In the genomic region with DNA sequence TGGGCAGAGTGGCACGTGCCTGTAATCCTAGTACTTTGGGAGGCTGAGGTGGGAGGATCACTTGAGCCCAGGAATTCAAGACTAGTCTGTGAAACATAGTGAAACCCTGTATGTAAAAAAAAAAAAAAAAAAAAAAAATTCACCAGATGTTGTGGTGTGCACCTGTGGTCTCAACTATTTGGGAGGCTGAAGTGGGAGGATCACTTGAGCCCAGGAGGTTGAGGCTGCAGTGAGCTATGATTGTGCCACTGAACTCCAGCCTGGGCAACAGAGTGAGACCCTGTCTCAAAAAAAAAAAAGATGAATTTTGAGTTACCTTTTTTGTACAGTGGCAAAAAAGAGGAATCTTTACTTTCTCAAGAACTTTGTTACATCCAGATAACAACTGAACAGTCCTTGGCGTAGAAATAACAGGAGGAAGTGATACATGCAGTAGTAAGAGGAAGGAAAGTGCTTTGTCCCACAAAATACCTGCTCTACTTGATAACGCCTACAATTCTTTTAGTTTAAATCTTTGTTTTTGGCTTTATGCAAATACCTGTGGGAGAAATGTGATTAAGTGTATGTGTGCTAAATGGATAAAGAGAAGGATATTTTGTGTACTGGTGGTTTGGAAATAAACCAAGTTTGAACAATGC, we compare ENCODE assay signal across 17 cellular contexts. TPM values are rescaled to one million over a fixed set of nuclear protein-coding genes. Genes with fewer than 3 reads are reported as not detected.
DNase-seq lines count a peak whose midpoint lies in the region; ATAC-seq, FAIRE-seq and TF ChIP-seq lines count a peak whose summit lies in the region.
"Had no signal": no experiment of that assay in that cellular context is flagged by ENCODE, and none has a peak within 500 bp of the region (broad histone marks: within the 10 kb centered on the region; RNA-seq: fewer than 3 reads in every experiment).

No MANE protein-coding gene starts in this region.

- 45% methylated on average over 3 of the region's 3 CpGs for WGBS in K562 (ENCODE audit: insufficient coverage, low coverage, missing lambda C conversion rate)
- WGBS in neuronal stem cell (ENCODE audit: extremely low coverage in 2 of 2, insufficient read length in 2 of 2, insufficient replicate concordance in 1 of 2), 2 donors = no CpG with 5 or more reads among the region's 3 CpGs

- H2AK5ac ChIP-seq in neuronal stem cell (ENCODE audit: low read depth, low read length) = no peak overlapping the region

- no peak overlapping the region for H3K23ac ChIP-seq in neuronal stem cell (ENCODE audit: low read depth, low read length, poor library complexity)

- H3K9ac ChIP-seq in OCI-LY3 (ENCODE audit: low read length) (no peak overlapping the region), K562 (ENCODE audit: insufficient read depth in 1 of 2, low read depth in 2 of 2, low read length in 2 of 2) (no peak overlapping the region), neuronal stem cell (ENCODE audit: low read depth, low read length, poor library complexity) (no peak overlapping the region)

- H3K4me2 ChIP-seq in OCI-LY3 (ENCODE audit: low read length) (peak overlapping the region; percentile 7; the same call in 1 of the 2 replicates), K562 (ENCODE audit: insufficient read depth, low read length) (no peak overlapping the region), neuronal stem cell (ENCODE audit: insufficient read depth, low read length, poor library complexity, severe bottlenecking) (no peak overlapping the region)

- H3K36me3 ChIP-seq in OCI-LY3 (replicated peaks; ENCODE audit: low read depth, low read length) (no peaks in the 10 kb centered on the region), K562 (ENCODE audit: control insufficient read depth, insufficient read depth, low read length) (no peaks in the 10 kb centered on the region), neuronal stem cell (replicated peaks in 1 of 2; ENCODE audit: control insufficient read depth in 2 of 2, insufficient read depth in 2 of 2, low read length in 2 of 2) (no peaks in the 10 kb centered on the region)

- intact Hi-C loops in K562 (cut with micrococcal nuclease) = no loop called here

- TF ChIP-seq POLR2A in K562 (conservative IDR thresholded peaks at IDR 0.05) = no peak

- BruUV-seq in K562 (replicated peaks; lab: Mats Ljungman, UMichigan) = no TSS peak

- no peak overlapping the region for H4K8ac ChIP-seq in neuronal stem cell (ENCODE audit: low read depth, low read length)

- no peak overlapping the region for H3K14ac ChIP-seq in neuronal stem cell (ENCODE audit: low read length)

- CTCF ChIA-PET in K562 (lab: Yijun Ruan, JAX; ENCODE audit: low intra/inter-chr PET ratio) = interaction anchor here (0.7 kb wide), 1 partner anchor 45 kb away, joined by 3 read pairs; no protein-coding TSS in a partner anchor

- H2BK12ac ChIP-seq in neuronal stem cell (ENCODE audit: low read length) = no peak overlapping the region

- in situ Hi-C loops in K562 (cut with MboI) = no loop called here

- H4K20me1 ChIP-seq in OCI-LY3 (ENCODE audit: insufficient read depth, low read length) (no peaks in the 10 kb centered on the region), K562 (replicated peaks; ENCODE audit: control insufficient read depth, insufficient read depth, low read length) (no peaks in the 10 kb centered on the region)

- H3K4me3 ChIP-seq in OCI-LY3 (ENCODE audit: low read length) (no peak overlapping the region), K562 (no peak overlapping the region), neuronal stem cell (ENCODE audit: low read length in 2 of 2) (no peak overlapping the region)

- no peak overlapping the region for H2AFZ ChIP-seq in OCI-LY3 (ENCODE audit: low read depth, low read length)
- H2AFZ ChIP-seq in K562 (ENCODE audit: low read depth, low read length) = peak overlapping the region; percentile 25; the same call in 1 of the 2 replicates
- H2AFZ ChIP-seq in neuronal stem cell (ENCODE audit: low read length) = no peak overlapping the region

- H2BK15ac ChIP-seq in neuronal stem cell (ENCODE audit: low read length) = no peak overlapping the region

- no peak for TF ChIP-seq EP300 in K562 (IDR thresholded peaks at IDR 0.05; ENCODE audit: low read length)

- POLR2A ChIA-PET in K562 (lab: Yijun Ruan, JAX) = interaction anchor here (1.2 to 1.4 kb wide), 2 partner anchors 10 to 18 kb away, joined by 4 to 5 read pairs; no protein-coding TSS in a partner anchor

- H3K27me3 ChIP-seq in OCI-LY3 (ENCODE audit: low read depth, low read length) (no peaks in the 10 kb centered on the region), K562 (ENCODE audit: control insufficient read depth in 2 of 2, insufficient read depth in 2 of 2, low read length in 2 of 2) (no peaks in the 10 kb centered on the region), neuronal stem cell (ENCODE audit: control insufficient read depth in 3 of 3, insufficient read depth in 3 of 3, low read depth in 1 of 3, low read length in 3 of 3) (no peaks in the 10 kb centered on the region)

- H3K4me1 ChIP-seq in OCI-LY3 (ENCODE audit: low read length) (peaks cover 31% of the 10 kb centered on the region), K562 (replicated peaks in 1 of 2; ENCODE audit: control insufficient read depth in 2 of 2, insufficient read depth in 2 of 2, low read length in 2 of 2) (peaks cover 4 to 14% of the 10 kb centered on the region in 2 experiments), neuronal stem cell (ENCODE audit: control insufficient read depth in 2 of 2, insufficient read depth in 1 of 2, low read depth in 1 of 2, low read length in 2 of 2) (peaks cover 4 to 11% of the 10 kb centered on the region in 2 donors)

- TF ChIP-seq RAD21 in K562 (CRISPR knock-in tag; conservative IDR thresholded peaks at IDR 0.05 in 1 of 2, IDR thresholded peaks at IDR 0.05 in 1 of 2) = no peak

- 0 out of 3 replicates have a peak, but pooled peaks have one; percentile 19 for ATAC-seq in K562
- ATAC-seq: T-cell had no signal

- DNase-seq in CD1c-positive myeloid dendritic cell (ENCODE audit: extremely low spot score) (peak; percentile 52), GM19239 (ENCODE audit: insufficient read length, low spot score) (no peak), K562 (ENCODE audit: extremely low read depth in 1 of 4, low spot score in 3 of 4) (no peak), GM19238 (ENCODE audit: insufficient read length, low spot score) (no peak), HTR-8/SVneo (ENCODE audit: insufficient read length, low spot score) (no peak), neuronal stem cell (ENCODE audit: low spot score) (no peak), AG20443 (ENCODE audit: low spot score) (no peak)
- DNase-seq: COR-L47, NCI-H446, T-cell had no signal

- H4K91ac ChIP-seq in neuronal stem cell (ENCODE audit: low read depth, low read length, poor library complexity) = no peak overlapping the region

- TF ChIP-seq CTCF in OCI-LY3 (IDR thresholded peaks at IDR 0.05; ENCODE audit: low read depth, low read length) = no peak
- TF ChIP-seq CTCF in K562 (IDR thresholded peaks at IDR 0.05 in 2 of 3, conservative IDR thresholded peaks at IDR 0.05 in 1 of 3; ENCODE audit: insufficient read depth in 2 of 3, low read depth in 1 of 3, low read length in 3 of 3) = no peak

- H3K27ac ChIP-seq in OCI-LY3 (ENCODE audit: low read length) (no peak overlapping the region), K562 (ENCODE audit: extremely low read depth, low read depth, low read length) (no peak overlapping the region), neuronal stem cell (replicated peaks; ENCODE audit: low read length) (no peak overlapping the region)
- H3K27ac ChIP-seq: C4-2B, RWPE1 had no signal

- no peaks in the 10 kb centered on the region for H3K9me1 ChIP-seq in K562 (ENCODE audit: control insufficient read depth, insufficient read depth, low read length)

- no peak overlapping the region for H3K18ac ChIP-seq in neuronal stem cell (ENCODE audit: low read length)

- no peak overlapping the region for H2BK120ac ChIP-seq in neuronal stem cell (ENCODE audit: low read depth, low read length)

- peak; percentile 83 for FAIRE-seq in GM19239 (lab: Jason Lieb, UNC)
- FAIRE-seq in K562 (lab: Jason Lieb, UNC) = peak; percentile 63
- FAIRE-seq in HTR-8/SVneo (lab: Jason Lieb, UNC) = no peak
- FAIRE-seq: A204.1, H54 had no signal

- H3K79me1 ChIP-seq in neuronal stem cell (ENCODE audit: low read depth, low read length) = no peaks in the 10 kb centered on the region

- H3K9me3 ChIP-seq in OCI-LY3 (ENCODE audit: insufficient read depth, low read length) (no peaks in the 10 kb centered on the region), K562 (replicated peaks; ENCODE audit: control insufficient read depth, insufficient read depth, low read depth, low read length) (no peaks in the 10 kb centered on the region), neuronal stem cell (replicated peaks in 1 of 2; ENCODE audit: control insufficient read depth in 2 of 2, insufficient read depth in 1 of 2, low read depth in 1 of 2, low read length in 2 of 2) (no peaks in the 10 kb centered on the region)

- H3K4ac ChIP-seq in neuronal stem cell (ENCODE audit: low read length) = no peak overlapping the region

- no peak overlapping the region for H2BK5ac ChIP-seq in neuronal stem cell (ENCODE audit: low read length)

- H3K79me2 ChIP-seq in OCI-LY3 (ENCODE audit: low read length) (no peaks in the 10 kb centered on the region), K562 (ENCODE audit: control insufficient read depth, insufficient read depth, low read length) (no peaks in the 10 kb centered on the region)

RNA-seq across cellular contexts. Expression of a gene that starts 29.3 kb away (rescaled TPM):
- 7.9 and 17.0 TPM in 2 replicates for total RNA-seq in K562 (2011; cell fraction: chromatin; rRNA removed; ENCODE audit: low replicate concordance)
- 2.3 and 5.8 TPM in 2 replicates for total RNA-seq in K562 (2011; cell fraction: nucleolus; rRNA removed)
- total RNA-seq in K562 (2011; cell fraction: nucleoplasm; rRNA removed) = 11.3 and 23.9 TPM in 2 replicates
- total RNA-seq in K562 (2014; rRNA removed) (3.5 and 4.2 TPM in 2 replicates), K562 (2014; rRNA removed; fragmentation: Illumina TruSeq; extraction: Trizol) (11.8 and 12.7 TPM in 2 replicates), K562 (2015; rRNA removed; fragmentation: Illumina TruSeq; extraction: Trizol) (8.1 and 12.0 TPM in 2 replicates), K562 (2021) (6.6 and 7.5 TPM in 2 replicates)
- polyA plus RNA-seq in K562 (2011; rRNA removed) (0.30 and 4.7 TPM in 2 replicates), K562 (2014; fragmentation: Illumina TruSeq; extraction: Trizol) (12.9 and 15.7 TPM in 2 replicates), K562 (2014; fragmentation: Nextera tagmentation; extraction: Ambion mirVana) (10 to 100 TPM; 17.5 to 23.1 TPM), K562 (2014; rRNA removed) (10.5 and 11.2 TPM in 2 replicates)
- polyA plus RNA-seq in K562 (2011; cell fraction: cytosol; rRNA removed) = 0.09 and 0.92 TPM in 2 replicates
- 0.55 and 2.5 TPM in 2 replicates for polyA plus RNA-seq in K562 (2011; cell fraction: nucleus; rRNA removed)
- 8.6 and 28.1 TPM in 2 replicates for polyA plus RNA-seq in K562 (2012)
- polyA minus RNA-seq in K562 (2011; rRNA and poly(A)+ RNA removed) = 0.12 and 2.5 TPM in 2 replicates
- 1.0 TPM in 1 of 2 replicates, not detected in the other for polyA minus RNA-seq in K562 (2011; cell fraction: cytosol; rRNA and poly(A)+ RNA removed)
- 0.33 and 3.5 TPM in 2 replicates for polyA minus RNA-seq in K562 (2011; cell fraction: nucleus; rRNA and poly(A)+ RNA removed)
- 1.3 TPM for polyA plus RNA-seq in neuronal stem cell (2013, experiment 1 of 2)
- 1.4 TPM for polyA plus RNA-seq in neuronal stem cell (2013, experiment 2 of 2)
- total RNA-seq: LHCN-M2, SK-MEL-5 had no signal

RNA-seq across cellular contexts. Expression of a gene that starts 53.7 kb away (rescaled TPM):
- total RNA-seq in K562 (2011; cell fraction: chromatin; rRNA removed; ENCODE audit: low replicate concordance) = 33.8 and 136 TPM in 2 replicates
- 16.8 and 23.9 TPM in 2 replicates for total RNA-seq in K562 (2011; cell fraction: nucleolus; rRNA removed)
- 36.0 and 42.4 TPM in 2 replicates for total RNA-seq in K562 (2011; cell fraction: nucleoplasm; rRNA removed)
- total RNA-seq in K562 (2014; rRNA removed) (55.4 and 56.3 TPM in 2 replicates), K562 (2014; rRNA removed; fragmentation: Illumina TruSeq; extraction: Trizol) (91.5 and 95.1 TPM in 2 replicates), K562 (2015; rRNA removed; fragmentation: Illumina TruSeq; extraction: Trizol) (96.4 and 103 TPM in 2 replicates), K562 (2021) (73.8 and 82.1 TPM in 2 replicates)
- polyA plus RNA-seq in K562 (2011; rRNA removed) (66.4 and 70.8 TPM in 2 replicates), K562 (2014; fragmentation: Illumina TruSeq; extraction: Trizol) (64.2 and 84.2 TPM in 2 replicates), K562 (2014; fragmentation: Nextera tagmentation; extraction: Ambion mirVana) (10 to 100 TPM; 21.4 to 30.0 TPM), K562 (2014; rRNA removed) (62.7 TPM in 2 replicates)
- polyA plus RNA-seq in K562 (2011; cell fraction: cytosol; rRNA removed) = 33.3 and 41.2 TPM in 2 replicates
- polyA plus RNA-seq in K562 (2011; cell fraction: nucleus; rRNA removed) = 77.4 and 118 TPM in 2 replicates
- polyA plus RNA-seq in K562 (2012) = 63.7 and 89.6 TPM in 2 replicates
- polyA minus RNA-seq in K562 (2011; rRNA and poly(A)+ RNA removed) = 117 and 139 TPM in 2 replicates
- polyA minus RNA-seq in K562 (2011; cell fraction: cytosol; rRNA and poly(A)+ RNA removed) = 33.7 and 33.9 TPM in 2 replicates
- 23.8 and 55.0 TPM in 2 replicates for polyA minus RNA-seq in K562 (2011; cell fraction: nucleus; rRNA and poly(A)+ RNA removed)
- 17.2 TPM for polyA plus RNA-seq in neuronal stem cell (2013, experiment 1 of 2)
- 18.6 TPM for polyA plus RNA-seq in neuronal stem cell (2013, experiment 2 of 2)

RNA-seq across cellular contexts. Expression of a gene that starts 58.4 kb away (rescaled TPM):
- total RNA-seq in K562 (2011; cell fraction: chromatin; rRNA removed; ENCODE audit: low replicate concordance) = 36.2 and 67.3 TPM in 2 replicates
- 25.8 and 35.8 TPM in 2 replicates for total RNA-seq in K562 (2011; cell fraction: nucleolus; rRNA removed)
- total RNA-seq in K562 (2011; cell fraction: nucleoplasm; rRNA removed) = 39.6 and 49.1 TPM in 2 replicates
- 50.7 and 51.3 TPM in 2 replicates for total RNA-seq in K562 (2014; rRNA removed)
- 78.6 and 80.1 TPM in 2 replicates for total RNA-seq in K562 (2014; rRNA removed; fragmentation: Illumina TruSeq; extraction: Trizol)
- 77.5 and 85.9 TPM in 2 replicates for total RNA-seq in K562 (2015; rRNA removed; fragmentation: Illumina TruSeq; extraction: Trizol)
- 69.4 and 82.0 TPM in 2 replicates for total RNA-seq in K562 (2021)
- 69.1 and 79.2 TPM in 2 replicates for polyA plus RNA-seq in K562 (2011; rRNA removed)
- polyA plus RNA-seq in K562 (2011; cell fraction: cytosol; rRNA removed) = 16.4 and 26.1 TPM in 2 replicates
- polyA plus RNA-seq in K562 (2011; cell fraction: nucleus; rRNA removed) = 51.2 and 103 TPM in 2 replicates
- 79.7 and 98.3 TPM in 2 replicates for polyA plus RNA-seq in K562 (2012)
- polyA plus RNA-seq in K562 (2014; fragmentation: Illumina TruSeq; extraction: Trizol) = 63.2 and 70.3 TPM in 2 replicates
- polyA plus RNA-seq in K562 (2014; fragmentation: Nextera tagmentation; extraction: Ambion mirVana) = 100 to 1,000 TPM; 216 to 217 TPM
- 72.5 and 80.5 TPM in 2 replicates for polyA plus RNA-seq in K562 (2014; rRNA removed)
- polyA minus RNA-seq in K562 (2011; rRNA and poly(A)+ RNA removed) = 19.3 and 21.8 TPM in 2 replicates
- 2.6 and 3.9 TPM in 2 replicates for polyA minus RNA-seq in K562 (2011; cell fraction: cytosol; rRNA and poly(A)+ RNA removed)
- polyA minus RNA-seq in K562 (2011; cell fraction: nucleus; rRNA and poly(A)+ RNA removed) = 23.8 and 53.2 TPM in 2 replicates
- polyA plus RNA-seq in neuronal stem cell (2013, experiment 1 of 2) = 26.6 TPM
- polyA plus RNA-seq in neuronal stem cell (2013, experiment 2 of 2) = 25.4 TPM
